Comparison of ENCODE assay signal across 14 cellular contexts in the genomic region with DNA sequence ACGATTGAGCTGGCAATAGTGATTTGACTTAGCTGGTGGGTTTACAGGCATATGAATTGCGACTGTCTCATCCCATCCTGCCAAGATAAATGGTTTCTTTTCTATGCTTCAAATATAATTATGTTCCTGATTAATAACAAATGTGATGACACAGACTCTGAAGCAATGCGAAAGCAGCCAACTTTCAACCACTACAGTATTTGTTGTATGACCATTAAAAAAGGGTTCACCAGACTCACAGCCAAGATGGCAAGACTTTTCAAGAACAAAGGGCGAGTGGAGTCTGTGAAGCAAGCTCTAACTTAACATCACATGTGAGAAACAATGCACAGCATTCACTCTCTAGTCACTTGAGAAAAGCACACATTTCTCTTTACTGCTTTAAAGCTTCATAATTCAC.
"Had no signal": no experiment of that assay in that cellular context is flagged by ENCODE, and none has a peak within 500 bp of the region (broad histone marks: within the 10 kb centered on the region; RNA-seq: fewer than 3 reads in every experiment).

No MANE protein-coding gene starts in this region.

- ATAC-seq: activated T-helper 17 cell treated with anti-CD3 and anti-CD28 coated beads, Interleukin-2, amount 50 U/mL, for 72 hours had no signal

- H3K36me3 ChIP-seq: adrenal gland, brain microvascular endothelial cell, esophagus squamous epithelium, pancreas had no signal

- H3K4me1 ChIP-seq: esophagus squamous epithelium, pancreas had no signal

- DNase-seq: activated CD4-positive, alpha-beta T cell treated with anti-CD3 and anti-CD28 coated beads, Interleukin-2, amount 50 U/mL, for 1 hour; activated CD4-positive, CD25-positive, alpha-beta regulatory T cell; activated naive CD4-positive, alpha-beta T cell treated with anti-CD3 and anti-CD28 coated beads for 36 hours; activated T-cell treated with anti-CD3 and anti-CD28 coated beads for 4 hours; adrenal gland; brain microvascular endothelial cell; cerebellar nuclear complex; esophagus squamous epithelium; pancreas; stimulated activated CD4-positive, alpha-beta T cell treated with anti-CD3 and anti-CD28 coated beads, Interleukin-4, amount 100 ng/mL, for 1 hour; stimulated activated CD8-positive, alpha-beta memory T cell treated with anti-CD3 and anti-CD28 coated beads, Interleukin-4, amount 100 ng/mL, for 48 hours; T-helper 2 cell; testis had no signal

- H3K27me3 ChIP-seq: adrenal gland, brain microvascular endothelial cell, esophagus squamous epithelium, pancreas, testis had no signal

- H3K4me3 ChIP-seq: adrenal gland, esophagus squamous epithelium, pancreas, testis had no signal

- H3K27ac ChIP-seq: adrenal gland, brain microvascular endothelial cell, esophagus squamous epithelium, pancreas, testis had no signal

- H3K9me3 ChIP-seq: adrenal gland, esophagus squamous epithelium, pancreas, testis had no signal
